In genomic region chr19:41541990-41542584, GRCh38 we compare ENCODE assay signal across 8 cellular contexts. TPM values are rescaled to one million over a fixed set of nuclear protein-coding genes. Genes with fewer than 3 reads are reported as not detected.
DNase-seq lines count a peak whose midpoint lies in the region; ATAC-seq and TF ChIP-seq lines count a peak whose summit lies in the region.

No MANE protein-coding gene starts in this region.

- H3K4me1 ChIP-seq in MM.1S (ENCODE audit: low read length), result peaks cover 59% of the 10 kb centered on the region

- H3K27ac ChIP-seq in MM.1S (ENCODE audit: low read length), result no peak overlapping the region

- H3K36me3 Mint-ChIP-seq in activated CD4-positive, alpha-beta T cell treated with anti-CD3 and anti-CD28 coated beads, Interleukin-2, amount 10 ng/mL, durations not matched to agents 24 days and 14 days (ENCODE audit: low read depth), result peaks cover 7% of the 10 kb centered on the region
- no peaks in the 10 kb centered on the region for H3K36me3 Mint-ChIP-seq in naive thymus-derived CD8-positive, alpha-beta T cell
- no peaks in the 10 kb centered on the region for H3K36me3 Mint-ChIP-seq in type B pancreatic cell

- H3K36me3 ChIP-seq in MM.1S (replicated peaks; ENCODE audit: insufficient read depth, low read length), result no peaks in the 10 kb centered on the region

- no peaks in the 10 kb centered on the region for H3K9me3 Mint-ChIP-seq in activated CD4-positive, alpha-beta T cell treated with anti-CD3 and anti-CD28 coated beads, Interleukin-2, amount 10 ng/mL, durations not matched to agents 24 days and 14 days
- no peaks in the 10 kb centered on the region for H3K9me3 Mint-ChIP-seq in naive thymus-derived CD8-positive, alpha-beta T cell
- H3K9me3 Mint-ChIP-seq in type B pancreatic cell, result peaks cover 5% of the 10 kb centered on the region

- H3K9me2 ChIP-seq in MM.1S (replicated peaks; ENCODE audit: insufficient read depth, low read length), result no peaks in the 10 kb centered on the region

- peak; percentile 43 for DNase-seq in EL
- DNase-seq in MM.1S, result no peak
- DNase-seq in activated CD4-positive, alpha-beta T cell treated with anti-CD3 and anti-CD28 coated beads, Interleukin-2, amount 10 ng/mL, durations not matched to agents 24 days and 14 days, result peak; percentile 93
- peak; percentile 75 for DNase-seq in effector CD4-positive, alpha-beta T cell
- peak; percentile 56 to 88 (median 71) for DNase-seq in naive thymus-derived CD8-positive, alpha-beta T cell
- DNase-seq in type B pancreatic cell (ENCODE audit: extremely low spot score, unreplicated experiment), result no peak
- no peak for DNase-seq in NCI-H2029 (lab: John Stamatoyannopoulos, UW)
- no peak for DNase-seq in cerebellar nuclear complex (lab: John Stamatoyannopoulos, UW)

- H3K4me3 Mint-ChIP-seq in activated CD4-positive, alpha-beta T cell treated with anti-CD3 and anti-CD28 coated beads, Interleukin-2, amount 10 ng/mL, durations not matched to agents 24 days and 14 days, result peak overlapping the region; percentile 62
- H3K4me3 Mint-ChIP-seq in naive thymus-derived CD8-positive, alpha-beta T cell, result peak overlapping the region in 9 of 10 donors; percentile 32 to 78 (median 62)
- H3K4me3 Mint-ChIP-seq in type B pancreatic cell, result no peak overlapping the region

- H3K27ac Mint-ChIP-seq in activated CD4-positive, alpha-beta T cell treated with anti-CD3 and anti-CD28 coated beads, Interleukin-2, amount 10 ng/mL, durations not matched to agents 24 days and 14 days, result peak overlapping the region; percentile 82
- H3K27ac Mint-ChIP-seq in naive thymus-derived CD8-positive, alpha-beta T cell, result peak overlapping the region; percentile 7 to 90 (median 72)
- H3K27ac Mint-ChIP-seq in type B pancreatic cell, result no peak overlapping the region

- no peak overlapping the region for H2AFZ ChIP-seq in MM.1S (ENCODE audit: low read length)

- H3K27me3 ChIP-seq in MM.1S (replicated peaks; ENCODE audit: insufficient read depth, low read length), result no peaks in the 10 kb centered on the region

- no peak overlapping the region for H3K4me2 ChIP-seq in MM.1S (ENCODE audit: low read depth, low read length)

- no peak overlapping the region for H3K4me3 ChIP-seq in MM.1S (ENCODE audit: low read length)

- no peaks in the 10 kb centered on the region for H3K9me3 ChIP-seq in MM.1S (replicated peaks; ENCODE audit: insufficient read depth, low read length)

- peaks cover 61% of the 10 kb centered on the region for H3K4me1 Mint-ChIP-seq in activated CD4-positive, alpha-beta T cell treated with anti-CD3 and anti-CD28 coated beads, Interleukin-2, amount 10 ng/mL, durations not matched to agents 24 days and 14 days
- H3K4me1 Mint-ChIP-seq in naive thymus-derived CD8-positive, alpha-beta T cell, result peaks cover 37 to 57% (median 46%) of the 10 kb centered on the region in 4 donors
- H3K4me1 Mint-ChIP-seq in type B pancreatic cell (ENCODE audit: unreplicated experiment), result no peaks in the 10 kb centered on the region

- no peaks in the 10 kb centered on the region for H3K27me3 Mint-ChIP-seq in activated CD4-positive, alpha-beta T cell treated with anti-CD3 and anti-CD28 coated beads, Interleukin-2, amount 10 ng/mL, durations not matched to agents 24 days and 14 days
- H3K27me3 Mint-ChIP-seq in naive thymus-derived CD8-positive, alpha-beta T cell, result no peaks in the 10 kb centered on the region
- H3K27me3 Mint-ChIP-seq in type B pancreatic cell, result peaks cover 22% of the 10 kb centered on the region

- intact Hi-C loops in activated CD4-positive, alpha-beta T cell treated with anti-CD3 and anti-CD28 coated beads, Interleukin-2, amount 10 ng/mL, durations not matched to agents 24 days and 14 days (cut with micrococcal nuclease), result loop anchor here (1.0 to 10.0 kb wide), 4 partner anchors 28 to 937 kb away; partner anchors contain the start of gene LTBP4

- peaks cover 54% of the 10 kb centered on the region for H3F3A ChIP-seq in MM.1S (ENCODE audit: insufficient read depth, low read length)

- ATAC-seq in naive thymus-derived CD8-positive, alpha-beta T cell, result peak; percentile 20 to 35

- TF ChIP-seq CTCF in MM.1S (IDR thresholded peaks at IDR 0.05; ENCODE audit: low read length) (peak; percentile 33), type B pancreatic cell (conservative IDR thresholded peaks at IDR 0.05) (peak; percentile 67)

- H4K20me1 ChIP-seq in MM.1S (ENCODE audit: insufficient read depth, low read length), result no peaks in the 10 kb centered on the region

- H3K9ac ChIP-seq in MM.1S (ENCODE audit: low read length), result no peak overlapping the region

- POLR2A ChIA-PET in naive thymus-derived CD8-positive, alpha-beta T cell (lab: Charles Lee), result interaction anchor here (0.6 to 23.8 kb wide), 7 partner anchors 12 to 346 kb away, joined by 3 to 562 read pairs (median 3); partner anchors contain the start of gene CEACAM21

- H3K79me2 ChIP-seq in MM.1S (ENCODE audit: low read length), result peaks cover 30% of the 10 kb centered on the region

RNA-seq across cellular contexts. Expression of gene CEACAM21, which starts 33.9 kb away (rescaled TPM):
- 31.1 and 32.8 TPM in 2 replicates for total RNA-seq in activated CD4-positive, alpha-beta T cell treated with anti-CD3 and anti-CD28 coated beads, Interleukin-2, amount 10 ng/mL, durations not matched to agents 24 days and 14 days
- total RNA-seq in naive thymus-derived CD8-positive, alpha-beta T cell, result 10 to 100 TPM; 56.7 to 59.1 TPM
- 10 to 100 TPM; 16.7 to 44.2 (median 19.8) TPM for polyA plus RNA-seq in naive thymus-derived CD8-positive, alpha-beta T cell
- total RNA-seq in type B pancreatic cell (ENCODE audit: low replicate concordance), result not detected in 2 replicates

Comparison
In these comparisons a context has a peak if more than half of its experiments do, and no peak if none do; other contexts are left out.
1. DNase-seq: peak in EL (single experiment), activated CD4-positive, alpha-beta T cell treated with anti-CD3 and anti-CD28 coated beads, Interleukin-2, amount 10 ng/mL, durations not matched to agents 24 days and 14 days (single experiment), effector CD4-positive, alpha-beta T cell (single experiment) and naive thymus-derived CD8-positive, alpha-beta T cell (10 of 10); none in MM.1S (single experiment), type B pancreatic cell (single experiment), NCI-H2029 (single experiment) and cerebellar nuclear complex (0 of 2).
2. RNA of gene CEACAM21, which starts 33.9 kb away (total RNA-seq): 56.7 to 59.1 TPM in naive thymus-derived CD8-positive, alpha-beta T cell and 31.1 to 32.8 TPM in activated CD4-positive, alpha-beta T cell treated with anti-CD3 and anti-CD28 coated beads, Interleukin-2, amount 10 ng/mL, durations not matched to agents 24 days and 14 days; not detected in type B pancreatic cell; every median in the first group is over 10 times any median in the second.